In genomic region chr6:77633993-77634392, GRCh38 we compare ENCODE assay signal across 24 cellular contexts. TPM values are rescaled to one million over a fixed set of nuclear protein-coding genes. Genes with fewer than 3 reads are reported as not detected.
"Had no signal": no experiment of that assay in that cellular context is flagged by ENCODE, and none has a peak within 500 bp of the region (broad histone marks: within the 10 kb centered on the region; RNA-seq: fewer than 3 reads in every experiment).

No MANE protein-coding gene starts in this region.

- H3K36me3 ChIP-seq: adrenal gland, esophagus squamous epithelium, heart right ventricle, lower lobe of right lung, right lobe of liver, stomach, thoracic aorta had no signal

- H3K4me1 ChIP-seq: adrenal gland, esophagus squamous epithelium, heart right ventricle, lower lobe of right lung, psoas muscle, right lobe of liver, stomach had no signal

- ATAC-seq: activated CD8-positive, alpha-beta memory T cell treated with anti-CD3 and anti-CD28 coated beads, Interleukin-2, amount 10 ng/mL, durations not matched to agents 7 days and 5 days; heart right ventricle; left cardiac atrium; lower lobe of right lung; psoas muscle; right lobe of liver; T-cell had no signal

- H3K9me3 ChIP-seq: adrenal gland, esophagus squamous epithelium, heart right ventricle, lower lobe of right lung, psoas muscle, right lobe of liver, stomach, thoracic aorta had no signal

- FAIRE-seq: endothelial cell of umbilical vein, frontal cortex had no signal

- H3K4me3 ChIP-seq: adrenal gland, esophagus squamous epithelium, heart right ventricle, lower lobe of right lung, psoas muscle, right lobe of liver, stomach, thoracic aorta had no signal

- H3K27me3 ChIP-seq: adrenal gland, esophagus squamous epithelium, heart right ventricle, right lobe of liver, stomach had no signal

- DNase-seq: activated CD4-positive, alpha-beta T cell treated with anti-CD3 and anti-CD28 coated beads, Interleukin-2, amount 50 U/mL, for 4 hours; activated CD4-positive, CD25-positive, alpha-beta regulatory T cell treated with anti-CD3 and anti-CD28 coated beads, Interleukin-2, amount 50 U/mL, for 72 hours; activated CD8-positive, alpha-beta memory T cell treated with anti-CD3 and anti-CD28 coated beads, Interleukin-2, amount 10 ng/mL, durations not matched to agents 7 days and 5 days; activated naive CD4-positive, alpha-beta T cell treated with anti-CD3 and anti-CD28 coated beads, Interleukin-2, amount 50 U/mL, for 16 hours; activated T-cell treated with anti-CD3 and anti-CD28 coated beads, Interleukin-2, amount 50 U/mL, for 1 hour; adrenal gland; effector CD8-positive, alpha-beta T cell; esophagus squamous epithelium; heart right ventricle; left cardiac atrium; lower lobe of right lung; midbrain; psoas muscle; right lobe of liver; stimulated activated CD4-positive, alpha-beta T cell treated with anti-CD3 and anti-CD28 coated beads, Interleukin-12 subunit alpha, Interleukin-12 subunit beta, amount 100 ng/mL, for 4 hours; stimulated activated CD4-positive, alpha-beta T cell treated with anti-CD3 and anti-CD28 coated beads, Interleukin-2, amount 100 ng/mL, for 24 hours; stomach; T-cell; T1000 had no signal

- H3K27ac ChIP-seq: adrenal gland, esophagus squamous epithelium, heart right ventricle, lower lobe of right lung, psoas muscle, right lobe of liver, stomach, thoracic aorta had no signal

RNA-seq across cellular contexts. Expression of gene MEI4, which starts 18.8 kb away (rescaled TPM):
- total RNA-seq: activated CD8-positive, alpha-beta memory T cell treated with anti-CD3 and anti-CD28 coated beads, Interleukin-2, amount 10 ng/mL, durations not matched to agents 7 days and 5 days; activated T-helper 2 cell treated with anti-CD3 and anti-CD28 coated beads, Interferon-gamma antibody, Interleukin-2, Interleukin-4, amounts not matched to agents 10 μg/mL and 5 μg/mL and 100 μg/mL, durations not matched to agents 14 hours and 24 hours and 36 hours; endothelial cell of umbilical vein; esophagus squamous epithelium; lower lobe of right lung; osteocyte; psoas muscle; T-cell; thoracic aorta had no signal
- polyA plus RNA-seq: endothelial cell of umbilical vein, stomach had no signal
